Comparison of ENCODE assay signal across 14 cellular contexts in the genomic region with DNA sequence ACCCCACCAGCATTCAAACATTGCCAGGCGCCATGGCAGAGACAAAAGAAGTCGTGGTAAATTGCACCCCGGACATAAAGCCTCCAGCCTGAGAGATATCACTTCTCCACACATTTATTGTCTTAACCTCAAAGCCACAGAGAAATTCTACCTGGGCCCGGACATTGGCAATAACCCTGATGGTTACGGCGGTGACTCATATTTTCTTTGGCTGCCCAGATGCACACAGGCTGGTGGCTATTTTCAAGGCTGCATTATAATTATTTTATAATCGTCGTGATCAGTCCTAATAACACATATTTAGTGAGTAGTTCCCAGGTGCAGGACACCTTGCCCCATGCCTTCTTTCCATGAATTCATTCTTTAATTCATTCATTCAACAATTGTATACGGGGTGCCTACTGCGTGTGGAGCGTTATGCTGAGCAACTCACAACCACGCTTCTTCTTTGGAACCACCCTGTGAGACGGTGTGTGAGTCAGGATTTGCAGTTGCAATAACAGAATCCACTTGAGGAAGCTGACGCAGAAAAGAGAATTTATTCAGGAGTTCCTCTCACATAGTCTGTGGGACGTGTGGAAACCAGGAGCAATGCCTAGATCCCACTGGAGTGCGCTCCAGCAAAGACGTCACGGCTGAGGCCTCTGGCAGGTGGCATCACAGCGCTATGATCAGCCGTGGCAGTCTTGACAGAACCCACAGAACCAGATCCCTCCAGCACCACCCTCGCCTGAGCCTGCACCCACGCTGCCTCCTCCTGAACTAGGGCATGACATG.
DNase-seq lines count a peak whose midpoint lies in the region; ATAC-seq, FAIRE-seq and TF ChIP-seq lines count a peak whose summit lies in the region.
"Had no signal": no experiment of that assay in that cellular context is flagged by ENCODE, and none has a peak within 500 bp of the region (broad histone marks: within the 10 kb centered on the region; RNA-seq: fewer than 3 reads in every experiment).

No MANE protein-coding gene starts in this region.

- intact Hi-C loops in endothelial cell of umbilical vein (cut with micrococcal nuclease), result loop anchor here (1.0 to 5.0 kb wide), 11 partner anchors 12 to 258 kb away; a partner anchor contains a TSS

- DNase-seq in ELR (ENCODE audit: low read depth) (peak; percentile 87), RCC 7860 (ENCODE audit: low spot score) (peak; percentile 92), endothelial cell of umbilical vein (ENCODE audit: low read depth, low spot score) (peak; percentile 87), pulmonary artery endothelial cell (ENCODE audit: low read depth, low spot score) (peak; percentile 68), SKM-1 treated with dmso at 0.1 percent for 144 hours (lab: John Stamatoyannopoulos, UW; ENCODE audit: unreplicated experiment) (no peak), medulla oblongata (ENCODE audit: extremely low spot score) (no peak), COR-L47 (lab: John Stamatoyannopoulos, UW) (no peak)
- DNase-seq: effector CD8-positive, alpha-beta T cell; Kasumi-1; NCI-H345; Peyer's patch had no signal

- POLR2A ChIA-PET in endothelial cell of umbilical vein (lab: Charles Lee), result no interaction called here

- H3K27ac ChIP-seq in endothelial cell of umbilical vein (ENCODE audit: insufficient read depth, low read depth, low read length), result peak overlapping the region; percentile 93
- H3K27ac ChIP-seq: Peyer's patch had no signal

- no peak for TF ChIP-seq CTCF in endothelial cell of umbilical vein (IDR thresholded peaks at IDR 0.05; ENCODE audit: extremely low read depth in 1 of 2, insufficient read depth in 1 of 2, low read depth in 1 of 2, low read length in 2 of 2)

- peak; percentile 50 for TF ChIP-seq POLR2A in endothelial cell of umbilical vein (IDR thresholded peaks at IDR 0.05; ENCODE audit: low read depth, low read length)

- dilution Hi-C loops in endothelial cell of umbilical vein (cut with MboI; ENCODE audit: extremely low pct_ligation_motif_present, low sequenced_read_pairs), result no loop called here

- H3K9me3 ChIP-seq in endothelial cell of umbilical vein (replicated peaks; ENCODE audit: control insufficient read depth, insufficient read depth, low read length), result no peaks in the 10 kb centered on the region
- H3K9me3 ChIP-seq: Peyer's patch had no signal

- peak overlapping the region in 1 of 3 experiments; percentile 7 for H3K4me3 ChIP-seq in endothelial cell of umbilical vein (replicated peaks in 1 of 3; ENCODE audit: insufficient read depth in 1 of 3, low read depth in 1 of 3, low read length in 3 of 3)
- H3K4me3 ChIP-seq: Peyer's patch had no signal

- peak overlapping the region; percentile 72 for H3K9ac ChIP-seq in endothelial cell of umbilical vein (replicated peaks; ENCODE audit: extremely low read depth, insufficient read depth, low read length)

- no peaks in the 10 kb centered on the region for H3K9me1 ChIP-seq in endothelial cell of umbilical vein (replicated peaks; ENCODE audit: control insufficient read depth, extremely low read depth, insufficient read depth, low read length)

- peaks cover 50% of the 10 kb centered on the region for H3K4me1 ChIP-seq in endothelial cell of umbilical vein (ENCODE audit: control insufficient read depth, extremely low read depth, insufficient read depth, low read length)
- H3K4me1 ChIP-seq: Peyer's patch had no signal

- no peak overlapping the region for H2AFZ ChIP-seq in endothelial cell of umbilical vein (ENCODE audit: low read depth, low read length)

- CTCF ChIA-PET in endothelial cell of umbilical vein (lab: Charles Lee), result interaction anchor here (0.6 to 1.5 kb wide), 8 partner anchors 9 to 455 kb away, joined by 3 to 6 read pairs (median 3); no protein-coding TSS in a partner anchor

- no peak for ATAC-seq in GM21825 (IDR thresholded peaks at IDR 0.05; ENCODE audit: unreplicated experiment)

- FAIRE-seq in RCC 7860 (lab: Jason Lieb, UNC) (peak; percentile 87), endothelial cell of umbilical vein (lab: Jason Lieb, UNC) (peak; percentile 91)
- FAIRE-seq: D721Med, GM12891 had no signal

- no peaks in the 10 kb centered on the region for H4K20me1 ChIP-seq in endothelial cell of umbilical vein (replicated peaks; ENCODE audit: control insufficient read depth, extremely low read depth, insufficient read depth, low read length)

- TSS peak; percentile 35 for BruUV-seq in endothelial cell of umbilical vein (replicated peaks; lab: Mats Ljungman, UMichigan)

- peak overlapping the region; percentile 77 for H3K4me2 ChIP-seq in endothelial cell of umbilical vein (ENCODE audit: insufficient read depth, low read length)

- H3K79me2 ChIP-seq in endothelial cell of umbilical vein (ENCODE audit: control insufficient read depth, insufficient read depth, low read length), result no peaks in the 10 kb centered on the region

- H3K36me3 ChIP-seq in endothelial cell of umbilical vein (ENCODE audit: control insufficient read depth in 2 of 2, extremely low read depth in 1 of 2, insufficient read depth in 2 of 2, low read length in 2 of 2), result no peaks in the 10 kb centered on the region
- H3K36me3 ChIP-seq: Peyer's patch had no signal

- no peaks in the 10 kb centered on the region for H3K27me3 ChIP-seq in endothelial cell of umbilical vein (ENCODE audit: control insufficient read depth in 2 of 2, insufficient read depth in 2 of 2, low read length in 2 of 2)
- H3K27me3 ChIP-seq: Peyer's patch had no signal

TF ChIP-seq in endothelial cell of umbilical vein, 7 proteins besides CTCF, POLR2A, EP300 and RAD21:
- TF ChIP-seq GATA2 (IDR thresholded peaks at IDR 0.05; ENCODE audit: insufficient read depth, insufficient read length, low read depth, low read length) (peak; percentile 69), FOS (IDR thresholded peaks at IDR 0.05; ENCODE audit: borderline replicate concordance, insufficient read depth, low read length) (peak; percentile 75), JUN (IDR thresholded peaks at IDR 0.05; ENCODE audit: borderline replicate concordance, insufficient read depth, insufficient read length, low read depth) (peak; percentile 45), EZH2 (IDR thresholded peaks at IDR 0.05; ENCODE audit: borderline replicate concordance, low read depth, low read length, severe bottlenecking) (no peak), MYC (IDR thresholded peaks at IDR 0.05; ENCODE audit: low read depth, low read length) (no peak)

Comparison
In these comparisons a context has a peak if more than half of its experiments do, and no peak if none do; other contexts are left out.
1. DNase-seq: peak in ELR (single experiment), RCC 7860 (single experiment), endothelial cell of umbilical vein (single experiment) and pulmonary artery endothelial cell (single experiment); none in SKM-1 treated with dmso at 0.1 percent for 144 hours (single experiment), medulla oblongata (single experiment) and COR-L47 (single experiment).